Comparison of ENCODE assay signal across 19 cellular contexts in genomic region chr10:3162533-3162932, GRCh38. TPM values are rescaled to one million over a fixed set of nuclear protein-coding genes. Genes with fewer than 3 reads are reported as not detected.
DNase-seq lines count a peak whose midpoint lies in the region; FAIRE-seq and TF ChIP-seq lines count a peak whose summit lies in the region.
"Had no signal": no experiment of that assay in that cellular context is flagged by ENCODE, and none has a peak within 500 bp of the region (broad histone marks: within the 10 kb centered on the region; RNA-seq: fewer than 3 reads in every experiment).

No MANE protein-coding gene starts in this region.

- H3K36me3 Mint-ChIP-seq in chondrocyte (ENCODE audit: low read depth) (peaks cover 58% of the 10 kb centered on the region), neural crest cell (ENCODE audit: low read depth) (peaks cover 24% of the 10 kb centered on the region)
- peaks cover 72% of the 10 kb centered on the region for H3K36me3 Mint-ChIP-seq in activated CD4-positive, alpha-beta memory T cell treated with anti-CD3 and anti-CD28 coated beads for 36 hours

- no peaks in the 10 kb centered on the region for H4K20me1 ChIP-seq in OCI-LY7 (ENCODE audit: insufficient read depth, low read length)
- H4K20me1 ChIP-seq: BLaER1 had no signal

- intact Hi-C loops in OCI-LY7 (cut with micrococcal nuclease; ENCODE audit: unreplicated experiment), result no loop called here
- intact Hi-C loops in activated CD4-positive, alpha-beta memory T cell treated with anti-CD3 and anti-CD28 coated beads for 36 hours (cut with micrococcal nuclease), result no loop called here

- H3K4me2 ChIP-seq in OCI-LY7 (ENCODE audit: low read length), result no peak overlapping the region

- H3K36me3 ChIP-seq in GM06990 (ENCODE audit: control insufficient read depth, insufficient read depth, low read length) (peaks cover 25% of the 10 kb centered on the region), OCI-LY7 (ENCODE audit: insufficient read depth, low read length) (peaks cover 75% of the 10 kb centered on the region)

- H3K4me1 ChIP-seq in OCI-LY7 (ENCODE audit: insufficient read depth, low read length, poor library complexity, severe bottlenecking), result no peaks in the 10 kb centered on the region

- no peak overlapping the region for H3K27ac ChIP-seq in OCI-LY7 (ENCODE audit: low read depth, low read length, poor library complexity, severe bottlenecking)
- H3K27ac ChIP-seq: BLaER1, neutrophil had no signal

- no peaks in the 10 kb centered on the region for H3K9me2 ChIP-seq in OCI-LY7 (ENCODE audit: insufficient read depth, low read length)

- H3K27me3 Mint-ChIP-seq in chondrocyte (ENCODE audit: low read depth) (no peaks in the 10 kb centered on the region), neural crest cell (ENCODE audit: low read depth) (no peaks in the 10 kb centered on the region)
- no peaks in the 10 kb centered on the region for H3K27me3 Mint-ChIP-seq in activated CD4-positive, alpha-beta memory T cell treated with anti-CD3 and anti-CD28 coated beads for 36 hours
- H3K27me3 Mint-ChIP-seq: activated B cell treated with CpG ODN at 0.5 μM for 24 hours; IgD-negative memory B cell; stimulated activated naive B cell treated with anti-CD40 and anti-IgM and Interleukin-4, amounts not matched to agents 10 μg/mL and 1 μg/mL and 100 μg/mL, for 72 hours had no signal

- no peaks in the 10 kb centered on the region for H3K79me2 ChIP-seq in OCI-LY7 (ENCODE audit: insufficient read depth, low read depth, low read length)

- H3K9me3 ChIP-seq in OCI-LY7 (ENCODE audit: low read length), result no peaks in the 10 kb centered on the region
- H3K9me3 ChIP-seq: BLaER1, neutrophil had no signal

- TF ChIP-seq CTCF in GM06990 (IDR thresholded peaks at IDR 0.05; ENCODE audit: insufficient read depth, low read length, poor library complexity, severe bottlenecking) (peak; percentile 14), OCI-LY7 (conservative IDR thresholded peaks at IDR 0.05; ENCODE audit: low read length) (peak; percentile 38; the same call in 1 of the 2 replicates), chondrocyte (IDR thresholded peaks at IDR 0.05) (peak; percentile 36), neural crest cell (conservative IDR thresholded peaks at IDR 0.05) (peak; percentile 24), D721Med (IDR thresholded peaks at IDR 0.05; ENCODE audit: insufficient read depth, missing control alignments) (no peak)

- no peak overlapping the region for H3K4me3 ChIP-seq in GM06990 (replicated peaks; ENCODE audit: low read depth, low read length)
- no peak overlapping the region for H3K4me3 ChIP-seq in OCI-LY7 (ENCODE audit: low read depth, low read length, poor library complexity, severe bottlenecking)
- H3K4me3 ChIP-seq: BLaER1 had no signal

- H3K4me3 Mint-ChIP-seq in chondrocyte (ENCODE audit: unreplicated experiment), result no peak overlapping the region
- H3K4me3 Mint-ChIP-seq in neural crest cell, result no peak overlapping the region
- H3K4me3 Mint-ChIP-seq in activated CD4-positive, alpha-beta memory T cell treated with anti-CD3 and anti-CD28 coated beads for 36 hours, result no peak overlapping the region
- H3K4me3 Mint-ChIP-seq: activated B cell treated with CpG ODN at 0.5 μM for 24 hours; IgD-negative memory B cell; stimulated activated naive B cell treated with anti-CD40 and anti-IgM and Interleukin-4, amounts not matched to agents 10 μg/mL and 1 μg/mL and 100 μg/mL, for 72 hours had no signal

- no peak overlapping the region for H2AFZ ChIP-seq in OCI-LY7 (ENCODE audit: low read length)

- DNase-seq in GM06990 (ENCODE audit: extremely low read depth, insufficient read length) (no peak), OCI-LY7 (ENCODE audit: low spot score) (no peak), chondrocyte (ENCODE audit: low spot score) (no peak), neural crest cell (ENCODE audit: low read depth, low spot score) (no peak), D721Med (ENCODE audit: insufficient read length, low spot score) (no peak), NCI-H2196 (lab: John Stamatoyannopoulos, UW; ENCODE audit: unreplicated experiment) (no peak), dermis blood vessel endothelial cell (no peak)
- DNase-seq in activated CD4-positive, alpha-beta memory T cell treated with anti-CD3 and anti-CD28 coated beads for 36 hours, result no peak
- DNase-seq: activated B cell treated with CpG ODN at 0.5 μM for 24 hours; DMS 273 treated with DMSO at 0.1 percent for 48 hours; effector memory CD4-positive, alpha-beta T cell; GF-D8; left colon; NCI-H2081 treated with DMSO at 0.1 percent for 48 hours; NCI-H510A treated with DMSO at 0.1 percent for 48 hours; stimulated activated naive B cell treated with anti-CD40 and anti-IgM and Interleukin-4, amounts not matched to agents 10 μg/mL and 1 μg/mL and 100 μg/mL, for 72 hours had no signal

- H3K9me3 Mint-ChIP-seq in chondrocyte (ENCODE audit: low read depth), result no peaks in the 10 kb centered on the region
- H3K9me3 Mint-ChIP-seq in neural crest cell, result no peaks in the 10 kb centered on the region
- H3K9me3 Mint-ChIP-seq in activated CD4-positive, alpha-beta memory T cell treated with anti-CD3 and anti-CD28 coated beads for 36 hours, result no peaks in the 10 kb centered on the region
- H3K9me3 Mint-ChIP-seq: activated B cell treated with CpG ODN at 0.5 μM for 24 hours; IgD-negative memory B cell; stimulated activated naive B cell treated with anti-CD40 and anti-IgM and Interleukin-4, amounts not matched to agents 10 μg/mL and 1 μg/mL and 100 μg/mL, for 72 hours had no signal

- no TSS peak for BruUV-seq in OCI-LY7 (replicated peaks; lab: Mats Ljungman, UMichigan)

- H3K27me3 ChIP-seq in GM06990 (replicated peaks; ENCODE audit: control insufficient read depth, insufficient read depth, low read length), result no peaks in the 10 kb centered on the region
- H3K27me3 ChIP-seq: BLaER1, neutrophil had no signal

- CTCF ChIA-PET in OCI-LY7 (lab: Charles Lee; ENCODE audit: unreplicated experiment), result no interaction called here
- CTCF ChIA-PET in activated CD4-positive, alpha-beta memory T cell treated with anti-CD3 and anti-CD28 coated beads for 36 hours (lab: Charles Lee), result interaction anchor here (1.0 kb wide), 1 partner anchor 41 kb away, joined by 3 read pairs; no protein-coding TSS in a partner anchor

- no peaks in the 10 kb centered on the region for H3K4me1 Mint-ChIP-seq in chondrocyte (ENCODE audit: low read depth)
- no peaks in the 10 kb centered on the region for H3K4me1 Mint-ChIP-seq in neural crest cell
- H3K4me1 Mint-ChIP-seq in activated CD4-positive, alpha-beta memory T cell treated with anti-CD3 and anti-CD28 coated beads for 36 hours (ENCODE audit: low read depth), result no peaks in the 10 kb centered on the region
- H3K4me1 Mint-ChIP-seq: activated B cell treated with CpG ODN at 0.5 μM for 24 hours had no signal

- H3K27ac Mint-ChIP-seq in chondrocyte (ENCODE audit: unreplicated experiment), result no peak overlapping the region
- H3K27ac Mint-ChIP-seq in neural crest cell (ENCODE audit: unreplicated experiment), result no peak overlapping the region
- no peak overlapping the region for H3K27ac Mint-ChIP-seq in activated CD4-positive, alpha-beta memory T cell treated with anti-CD3 and anti-CD28 coated beads for 36 hours
- H3K27ac Mint-ChIP-seq: activated B cell treated with CpG ODN at 0.5 μM for 24 hours; IgD-negative memory B cell; stimulated activated naive B cell treated with anti-CD40 and anti-IgM and Interleukin-4, amounts not matched to agents 10 μg/mL and 1 μg/mL and 100 μg/mL, for 72 hours had no signal

- FAIRE-seq in D721Med (lab: Jason Lieb, UNC), result no peak

- POLR2A ChIA-PET in OCI-LY7 (lab: Charles Lee), result interaction anchor here (1.0 kb wide), 1 partner anchor 10 kb away, joined by 4 read pairs; the partner anchor contains the start of gene PITRM1
- POLR2A ChIA-PET in activated CD4-positive, alpha-beta memory T cell treated with anti-CD3 and anti-CD28 coated beads for 36 hours (lab: Charles Lee), result no interaction called here

RNA-seq across cellular contexts. Expression of gene PITRM1, which starts 10.0 kb away (rescaled TPM):
- 34.6 and 44.3 TPM in 2 replicates for total RNA-seq in OCI-LY7 (2014; rRNA removed; shearing (Covaris generic))
- total RNA-seq in OCI-LY7 (2022) (37.1 and 40.3 TPM in 2 replicates), chondrocyte (71.8 to 95.0 TPM (median 84.9 TPM) in 3 replicates), neural crest cell (46.6 and 47.4 TPM in 2 replicates), dermis blood vessel endothelial cell (47.1 and 108 TPM in 2 replicates)
- total RNA-seq in activated CD4-positive, alpha-beta memory T cell treated with anti-CD3 and anti-CD28 coated beads for 36 hours, result 100 to 1,000 TPM; 103 to 109 TPM
